In the genomic region with DNA sequence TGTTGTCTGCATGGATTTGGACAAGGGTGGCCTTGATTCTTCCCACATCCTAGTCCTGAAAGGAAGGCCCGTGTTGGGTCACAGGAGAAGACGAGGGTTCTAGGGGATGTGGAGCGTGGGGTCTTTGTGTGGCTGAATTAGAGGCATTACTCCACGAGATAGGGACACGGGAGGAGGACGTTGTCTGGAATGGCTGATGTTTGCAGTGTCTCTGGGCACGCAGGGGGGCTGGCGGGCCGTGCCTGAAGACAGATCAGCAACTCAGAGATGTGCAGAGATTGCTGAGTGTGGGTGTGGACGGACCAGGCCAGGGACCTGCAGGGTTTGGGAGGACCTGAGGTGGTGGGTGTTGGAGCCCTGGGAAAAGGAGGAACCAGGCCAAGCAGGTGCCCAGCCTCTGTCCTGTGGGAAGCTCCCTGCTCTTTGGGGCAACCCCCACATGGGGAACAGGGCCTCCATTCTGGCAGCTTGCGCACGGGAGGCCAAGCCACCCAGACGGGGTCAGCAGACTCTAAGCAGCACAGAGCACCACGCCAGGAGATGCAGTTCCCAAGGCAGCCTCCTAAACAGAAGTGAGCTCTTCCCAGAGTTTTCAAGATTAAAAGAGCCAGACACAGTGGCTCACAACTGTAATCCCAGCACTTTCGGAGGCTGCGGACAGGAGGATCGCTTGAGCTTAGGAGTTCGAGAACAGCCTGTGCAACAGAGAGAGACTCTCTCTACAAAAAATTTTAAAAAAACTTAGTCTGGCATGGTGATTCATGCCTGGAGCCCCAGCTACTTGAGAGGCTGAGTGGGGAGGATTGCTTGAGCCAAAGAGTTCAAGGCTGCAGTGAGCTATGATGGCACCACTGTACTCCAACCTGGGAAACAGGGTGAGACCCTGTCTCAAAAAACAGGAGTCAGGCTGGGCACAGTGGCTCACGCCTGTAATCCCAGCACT, we compare ENCODE assay signal across 11 cellular contexts.
DNase-seq lines count a peak whose midpoint lies in the region; ATAC-seq and TF ChIP-seq lines count a peak whose summit lies in the region.
"Had no signal": no experiment of that assay in that cellular context is flagged by ENCODE, and none has a peak within 500 bp of the region (broad histone marks: within the 10 kb centered on the region; RNA-seq: fewer than 3 reads in every experiment).

No MANE protein-coding gene starts in this region.

- H3K27ac ChIP-seq in PC-3 (ENCODE audit: low read length), result no peak overlapping the region
- H3K27ac ChIP-seq in ectodermal cell (ENCODE audit: insufficient read depth, low read depth, low read length, poor library complexity, severe bottlenecking), result peak overlapping the region; percentile 55
- no peak overlapping the region for H3K27ac ChIP-seq in SJCRH30

- CTCF ChIA-PET in PC-3 (lab: Charles Lee), result no interaction called here

- peak overlapping the region; percentile 52 for H3K27ac Mint-ChIP-seq in mesothelial cell of epicardium
- H3K27ac Mint-ChIP-seq in type B pancreatic cell, result peak overlapping the region; percentile 51
- H3K27ac Mint-ChIP-seq: effector memory CD8-positive, alpha-beta T cell had no signal

- H3K36me3 Mint-ChIP-seq in mesothelial cell of epicardium, result peaks cover 5% of the 10 kb centered on the region
- peaks cover 4% of the 10 kb centered on the region for H3K36me3 Mint-ChIP-seq in type B pancreatic cell

- POLR2A ChIA-PET in PC-3 (lab: Charles Lee; ENCODE audit: unreplicated experiment), result no interaction called here

- no peaks in the 10 kb centered on the region for H3K9me2 ChIP-seq in PC-3 (replicated peaks; ENCODE audit: low read length)

- ATAC-seq in PC-3, result peak; percentile 10; the same call in 1 of the 2 replicates
- ATAC-seq: effector memory CD8-positive, alpha-beta T cell had no signal

- H3K9me3 ChIP-seq in PC-3 (ENCODE audit: low read length) (no peaks in the 10 kb centered on the region), ectodermal cell (ENCODE audit: control insufficient read depth, low read length) (no peaks in the 10 kb centered on the region), SJCRH30 (replicated peaks) (no peaks in the 10 kb centered on the region)

- H3F3A ChIP-seq in PC-3 (ENCODE audit: low read length, unreplicated experiment), result no peaks in the 10 kb centered on the region

- no peak overlapping the region for H3K9ac ChIP-seq in PC-3 (ENCODE audit: low read length)

- no peak for TF ChIP-seq CTCF in PC-3 (conservative IDR thresholded peaks at IDR 0.05; ENCODE audit: low read depth, low read length)
- TF ChIP-seq CTCF in mesothelial cell of epicardium (IDR thresholded peaks at IDR 0.05; ENCODE audit: unreplicated experiment), result no peak
- TF ChIP-seq CTCF in type B pancreatic cell (conservative IDR thresholded peaks at IDR 0.05), result no peak

- H3K4me2 ChIP-seq in PC-3 (ENCODE audit: low read length), result no peak overlapping the region

- DNase-seq in PC-3, result no peak
- DNase-seq in mesothelial cell of epicardium (ENCODE audit: low spot score in 2 of 2, unreplicated experiment in 2 of 2), result no peak
- DNase-seq in type B pancreatic cell (ENCODE audit: extremely low spot score, unreplicated experiment), result no peak
- DNase-seq in SIG-M5 (lab: John Stamatoyannopoulos, UW), result no peak
- no peak for DNase-seq in OCI-M1 (lab: John Stamatoyannopoulos, UW)
- no peak for DNase-seq in SJCRH30
- DNase-seq: activated B cell treated with CpG ODN at 0.5 μM for 24 hours; activated gamma-delta T cell; effector memory CD8-positive, alpha-beta T cell; NCI-H1105 treated with DMSO at 0.1 percent for 48 hours had no signal

- BruUV-seq in PC-3 (replicated peaks; lab: Mats Ljungman, UMichigan), result no TSS peak

- H3K36me3 ChIP-seq in PC-3 (ENCODE audit: low read depth, low read length), result no peaks in the 10 kb centered on the region
- H3K36me3 ChIP-seq in ectodermal cell (ENCODE audit: control insufficient read depth, insufficient read depth, low read length), result peaks cover 13% of the 10 kb centered on the region
- peaks cover 17% of the 10 kb centered on the region for H3K36me3 ChIP-seq in SJCRH30

- no peaks in the 10 kb centered on the region for H4K20me1 ChIP-seq in PC-3 (ENCODE audit: low read length)

- H3K9me3 Mint-ChIP-seq in mesothelial cell of epicardium, result no peaks in the 10 kb centered on the region
- H3K9me3 Mint-ChIP-seq in type B pancreatic cell, result no peaks in the 10 kb centered on the region
- H3K9me3 Mint-ChIP-seq: activated B cell treated with CpG ODN at 0.5 μM for 24 hours; effector memory CD8-positive, alpha-beta T cell had no signal

- H3K27me3 ChIP-seq in PC-3 (ENCODE audit: low read length) (no peaks in the 10 kb centered on the region), ectodermal cell (ENCODE audit: control insufficient read depth, insufficient read depth, low read length, poor library complexity, severe bottlenecking) (no peaks in the 10 kb centered on the region), SJCRH30 (no peaks in the 10 kb centered on the region)

- H3K27me3 Mint-ChIP-seq in mesothelial cell of epicardium (ENCODE audit: low read depth) (no peaks in the 10 kb centered on the region), type B pancreatic cell (no peaks in the 10 kb centered on the region)
- H3K27me3 Mint-ChIP-seq: activated B cell treated with CpG ODN at 0.5 μM for 24 hours; effector memory CD8-positive, alpha-beta T cell had no signal

- H3K79me2 ChIP-seq in PC-3 (ENCODE audit: low read length), result no peaks in the 10 kb centered on the region

- intact Hi-C loops in PC-3 (cut with micrococcal nuclease), result no loop called here

- H3K4me3 Mint-ChIP-seq in mesothelial cell of epicardium (no peak overlapping the region), type B pancreatic cell (no peak overlapping the region)
- H3K4me3 Mint-ChIP-seq: effector memory CD8-positive, alpha-beta T cell had no signal

- H3K4me1 Mint-ChIP-seq in mesothelial cell of epicardium (peaks cover 19% of the 10 kb centered on the region), type B pancreatic cell (ENCODE audit: unreplicated experiment) (peaks cover 15% of the 10 kb centered on the region)

- WGBS in ectodermal cell, 2 experiments, result 90 to 93% methylated on average over 19 of the region's 19 CpGs

- H2AFZ ChIP-seq in PC-3 (ENCODE audit: low read length), result no peak overlapping the region

- H3K4me3 ChIP-seq in PC-3 (ENCODE audit: low read length) (no peak overlapping the region), ectodermal cell (ENCODE audit: insufficient read depth, low read depth, low read length) (no peak overlapping the region), SJCRH30 (no peak overlapping the region)

- H3K4me1 ChIP-seq in PC-3 (ENCODE audit: insufficient read depth, low read length) (peaks cover 12% of the 10 kb centered on the region), ectodermal cell (ENCODE audit: control insufficient read depth, insufficient read depth, low read length) (peaks cover 12% of the 10 kb centered on the region), SJCRH30 (no peaks in the 10 kb centered on the region)
